Comparison of ENCODE assay signal across 1 cellular context in the genomic region with DNA sequence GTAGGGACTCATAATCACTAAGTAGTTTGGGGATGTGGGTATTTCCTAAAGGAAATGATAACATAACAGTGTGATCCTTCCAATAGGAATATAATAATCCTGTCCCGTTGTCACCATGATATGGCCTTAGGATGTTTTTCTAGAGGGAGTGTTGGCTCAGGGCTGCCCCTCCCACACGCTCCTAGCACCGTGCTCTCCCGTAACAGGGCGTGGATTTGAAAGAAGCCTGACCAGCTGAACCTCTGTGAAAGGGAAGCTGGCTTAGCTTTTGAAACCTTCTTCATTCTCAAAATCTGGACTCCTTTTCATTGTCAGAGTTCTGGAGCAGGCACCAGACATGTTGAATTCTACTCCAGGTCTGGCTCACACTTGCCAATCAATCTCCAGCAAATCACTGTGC.
TF ChIP-seq lines count a peak whose summit lies in the region.

No MANE protein-coding gene starts in this region.

TF ChIP-seq in GM23338, 12 proteins besides CTCF, POLR2A, EP300 and RAD21:
- TF ChIP-seq ZNF114 (CRISPR knock-in tag; IDR thresholded peaks at IDR 0.05) (no peak), CREB1 (CRISPR knock-in tag; IDR thresholded peaks at IDR 0.05; ENCODE audit: low read depth) (no peak), JUNB (IDR thresholded peaks at IDR 0.05; ENCODE audit: unreplicated experiment) (no peak), EZH2phosphoT487 (IDR thresholded peaks at IDR 0.05; ENCODE audit: unreplicated experiment) (no peak), NANOG (IDR thresholded peaks at IDR 0.05; ENCODE audit: borderline replicate concordance) (no peak), ZNF331 (CRISPR knock-in tag; IDR thresholded peaks at IDR 0.05; ENCODE audit: low read depth) (no peak), STAT1 (IDR thresholded peaks at IDR 0.05; ENCODE audit: unreplicated experiment) (no peak), EZH2 (IDR thresholded peaks at IDR 0.05; ENCODE audit: low read depth, unreplicated experiment) (no peak), POLR2AphosphoS5 (IDR thresholded peaks at IDR 0.05; ENCODE audit: low read depth) (no peak)
- TF ChIP-seq, protein P1, sequence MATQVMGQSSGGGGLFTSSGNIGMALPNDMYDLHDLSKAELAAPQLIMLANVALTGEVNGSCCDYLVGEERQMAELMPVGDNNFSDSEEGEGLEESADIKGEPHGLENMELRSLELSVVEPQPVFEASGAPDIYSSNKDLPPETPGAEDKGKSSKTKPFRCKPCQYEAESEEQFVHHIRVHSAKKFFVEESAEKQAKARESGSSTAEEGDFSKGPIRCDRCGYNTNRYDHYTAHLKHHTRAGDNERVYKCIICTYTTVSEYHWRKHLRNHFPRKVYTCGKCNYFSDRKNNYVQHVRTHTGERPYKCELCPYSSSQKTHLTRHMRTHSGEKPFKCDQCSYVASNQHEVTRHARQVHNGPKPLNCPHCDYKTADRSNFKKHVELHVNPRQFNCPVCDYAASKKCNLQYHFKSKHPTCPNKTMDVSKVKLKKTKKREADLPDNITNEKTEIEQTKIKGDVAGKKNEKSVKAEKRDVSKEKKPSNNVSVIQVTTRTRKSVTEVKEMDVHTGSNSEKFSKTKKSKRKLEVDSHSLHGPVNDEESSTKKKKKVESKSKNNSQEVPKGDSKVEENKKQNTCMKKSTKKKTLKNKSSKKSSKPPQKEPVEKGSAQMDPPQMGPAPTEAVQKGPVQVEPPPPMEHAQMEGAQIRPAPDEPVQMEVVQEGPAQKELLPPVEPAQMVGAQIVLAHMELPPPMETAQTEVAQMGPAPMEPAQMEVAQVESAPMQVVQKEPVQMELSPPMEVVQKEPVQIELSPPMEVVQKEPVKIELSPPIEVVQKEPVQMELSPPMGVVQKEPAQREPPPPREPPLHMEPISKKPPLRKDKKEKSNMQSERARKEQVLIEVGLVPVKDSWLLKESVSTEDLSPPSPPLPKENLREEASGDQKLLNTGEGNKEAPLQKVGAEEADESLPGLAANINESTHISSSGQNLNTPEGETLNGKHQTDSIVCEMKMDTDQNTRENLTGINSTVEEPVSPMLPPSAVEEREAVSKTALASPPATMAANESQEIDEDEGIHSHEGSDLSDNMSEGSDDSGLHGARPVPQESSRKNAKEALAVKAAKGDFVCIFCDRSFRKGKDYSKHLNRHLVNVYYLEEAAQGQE (IDR thresholded peaks at IDR 0.05; ENCODE audit: unreplicated experiment): no peak
- TF ChIP-seq, protein P2, sequence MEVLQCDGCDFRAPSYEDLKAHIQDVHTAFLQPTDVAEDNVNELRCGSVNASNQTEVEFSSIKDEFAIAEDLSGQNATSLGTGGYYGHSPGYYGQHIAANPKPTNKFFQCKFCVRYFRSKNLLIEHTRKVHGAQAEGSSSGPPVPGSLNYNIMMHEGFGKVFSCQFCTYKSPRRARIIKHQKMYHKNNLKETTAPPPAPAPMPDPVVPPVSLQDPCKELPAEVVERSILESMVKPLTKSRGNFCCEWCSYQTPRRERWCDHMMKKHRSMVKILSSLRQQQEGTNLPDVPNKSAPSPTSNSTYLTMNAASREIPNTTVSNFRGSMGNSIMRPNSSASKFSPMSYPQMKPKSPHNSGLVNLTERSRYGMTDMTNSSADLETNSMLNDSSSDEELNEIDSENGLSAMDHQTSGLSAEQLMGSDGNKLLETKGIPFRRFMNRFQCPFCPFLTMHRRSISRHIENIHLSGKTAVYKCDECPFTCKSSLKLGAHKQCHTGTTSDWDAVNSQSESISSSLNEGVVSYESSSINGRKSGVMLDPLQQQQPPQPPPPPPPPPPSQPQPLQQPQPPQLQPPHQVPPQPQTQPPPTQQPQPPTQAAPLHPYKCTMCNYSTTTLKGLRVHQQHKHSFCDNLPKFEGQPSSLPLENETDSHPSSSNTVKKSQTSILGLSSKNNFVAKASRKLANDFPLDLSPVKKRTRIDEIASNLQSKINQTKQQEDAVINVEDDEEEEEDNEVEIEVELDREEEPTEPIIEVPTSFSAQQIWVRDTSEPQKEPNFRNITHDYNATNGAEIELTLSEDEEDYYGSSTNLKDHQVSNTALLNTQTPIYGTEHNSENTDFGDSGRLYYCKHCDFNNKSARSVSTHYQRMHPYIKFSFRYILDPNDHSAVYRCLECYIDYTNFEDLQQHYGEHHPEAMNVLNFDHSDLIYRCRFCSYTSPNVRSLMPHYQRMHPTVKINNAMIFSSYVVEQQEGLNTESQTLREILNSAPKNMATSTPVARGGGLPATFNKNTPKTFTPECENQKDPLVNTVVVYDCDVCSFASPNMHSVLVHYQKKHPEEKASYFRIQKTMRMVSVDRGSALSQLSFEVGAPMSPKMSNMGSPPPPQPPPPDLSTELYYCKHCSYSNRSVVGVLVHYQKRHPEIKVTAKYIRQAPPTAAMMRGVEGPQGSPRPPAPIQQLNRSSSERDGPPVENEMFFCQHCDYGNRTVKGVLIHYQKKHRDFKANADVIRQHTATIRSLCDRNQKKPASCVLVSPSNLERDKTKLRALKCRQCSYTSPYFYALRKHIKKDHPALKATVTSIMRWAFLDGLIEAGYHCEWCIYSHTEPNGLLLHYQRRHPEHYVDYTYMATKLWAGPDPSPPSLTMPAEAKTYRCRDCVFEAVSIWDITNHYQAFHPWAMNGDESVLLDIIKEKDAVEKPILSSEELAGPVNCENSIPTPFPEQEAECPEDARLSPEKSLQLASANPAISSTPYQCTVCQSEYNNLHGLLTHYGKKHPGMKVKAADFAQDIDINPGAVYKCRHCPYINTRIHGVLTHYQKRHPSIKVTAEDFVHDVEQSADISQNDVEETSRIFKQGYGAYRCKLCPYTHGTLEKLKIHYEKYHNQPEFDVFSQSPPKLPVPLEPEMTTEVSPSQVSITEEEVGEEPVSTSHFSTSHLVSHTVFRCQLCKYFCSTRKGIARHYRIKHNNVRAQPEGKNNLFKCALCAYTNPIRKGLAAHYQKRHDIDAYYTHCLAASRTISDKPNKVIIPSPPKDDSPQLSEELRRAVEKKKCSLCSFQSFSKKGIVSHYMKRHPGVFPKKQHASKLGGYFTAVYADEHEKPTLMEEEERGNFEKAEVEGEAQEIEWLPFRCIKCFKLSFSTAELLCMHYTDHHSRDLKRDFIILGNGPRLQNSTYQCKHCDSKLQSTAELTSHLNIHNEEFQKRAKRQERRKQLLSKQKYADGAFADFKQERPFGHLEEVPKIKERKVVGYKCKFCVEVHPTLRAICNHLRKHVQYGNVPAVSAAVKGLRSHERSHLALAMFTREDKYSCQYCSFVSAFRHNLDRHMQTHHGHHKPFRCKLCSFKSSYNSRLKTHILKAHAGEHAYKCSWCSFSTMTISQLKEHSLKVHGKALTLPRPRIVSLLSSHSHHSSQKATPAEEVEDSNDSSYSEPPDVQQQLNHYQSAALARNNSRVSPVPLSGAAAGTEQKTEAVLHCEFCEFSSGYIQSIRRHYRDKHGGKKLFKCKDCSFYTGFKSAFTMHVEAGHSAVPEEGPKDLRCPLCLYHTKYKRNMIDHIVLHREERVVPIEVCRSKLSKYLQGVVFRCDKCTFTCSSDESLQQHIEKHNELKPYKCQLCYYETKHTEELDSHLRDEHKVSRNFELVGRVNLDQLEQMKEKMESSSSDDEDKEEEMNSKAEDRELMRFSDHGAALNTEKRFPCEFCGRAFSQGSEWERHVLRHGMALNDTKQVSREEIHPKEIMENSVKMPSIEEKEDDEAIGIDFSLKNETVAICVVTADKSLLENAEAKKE (CRISPR knock-in tag; IDR thresholded peaks at IDR 0.05): no peak
- TF ChIP-seq, protein P3, sequence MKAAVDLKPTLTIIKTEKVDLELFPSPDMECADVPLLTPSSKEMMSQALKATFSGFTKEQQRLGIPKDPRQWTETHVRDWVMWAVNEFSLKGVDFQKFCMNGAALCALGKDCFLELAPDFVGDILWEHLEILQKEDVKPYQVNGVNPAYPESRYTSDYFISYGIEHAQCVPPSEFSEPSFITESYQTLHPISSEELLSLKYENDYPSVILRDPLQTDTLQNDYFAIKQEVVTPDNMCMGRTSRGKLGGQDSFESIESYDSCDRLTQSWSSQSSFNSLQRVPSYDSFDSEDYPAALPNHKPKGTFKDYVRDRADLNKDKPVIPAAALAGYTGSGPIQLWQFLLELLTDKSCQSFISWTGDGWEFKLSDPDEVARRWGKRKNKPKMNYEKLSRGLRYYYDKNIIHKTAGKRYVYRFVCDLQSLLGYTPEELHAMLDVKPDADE (IDR thresholded peaks at IDR 0.05): no peak
